In the genomic region with DNA sequence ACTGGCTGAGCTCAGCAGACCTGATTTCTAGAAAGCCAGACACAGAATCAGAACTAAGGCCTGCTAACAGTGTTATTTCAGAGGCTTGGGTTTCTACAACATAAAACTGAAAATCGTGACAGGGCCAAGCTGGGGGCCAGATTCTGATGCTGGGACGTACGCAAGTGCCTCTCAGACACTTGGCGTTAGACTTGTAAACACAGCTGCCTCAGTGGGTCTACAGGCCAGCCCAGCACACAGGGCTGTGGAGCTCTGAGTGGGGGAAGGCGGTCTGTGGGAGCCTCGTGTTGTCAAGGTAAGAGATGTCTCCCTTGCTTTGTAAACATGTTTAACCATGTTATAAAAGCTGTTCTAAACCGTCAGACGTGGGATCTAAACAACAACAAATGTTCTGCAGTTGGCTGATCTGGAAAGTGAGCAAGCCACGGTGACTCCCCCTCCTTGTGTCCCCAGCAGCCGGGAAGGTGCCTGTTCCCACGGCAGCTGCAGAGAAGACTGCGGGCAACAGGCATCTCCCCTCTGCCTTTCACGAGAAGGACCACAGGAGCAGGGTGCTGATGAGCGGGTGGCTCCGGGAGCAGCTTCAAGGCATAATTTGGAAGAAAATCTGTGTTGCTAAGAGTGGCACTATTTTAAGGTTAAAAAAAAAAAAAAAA, we compare ENCODE assay signal across 18 cellular contexts.
DNase-seq lines count a peak whose midpoint lies in the region; ATAC-seq, FAIRE-seq and TF ChIP-seq lines count a peak whose summit lies in the region.
"Had no signal": no experiment of that assay in that cellular context is flagged by ENCODE, and none has a peak within 500 bp of the region (broad histone marks: within the 10 kb centered on the region; RNA-seq: fewer than 3 reads in every experiment).

No MANE protein-coding gene starts in this region.

- peaks cover 19% of the 10 kb centered on the region for H3K36me3 Mint-ChIP-seq in neural progenitor cell
- H3K36me3 Mint-ChIP-seq in activated naive CD4-positive, alpha-beta T cell treated with anti-CD3 and anti-CD28 coated beads, Interleukin-2, amount 10 ng/mL, durations not matched to agents 7 days and 5 days = no peaks in the 10 kb centered on the region
- H3K36me3 Mint-ChIP-seq: activated naive CD8-positive, alpha-beta T cell treated with anti-CD3 and anti-CD28 coated beads for 36 hours; stimulated activated memory B cell treated with anti-CD40 and anti-IgM and Interleukin-4, amounts not matched to agents 10 μg/mL and 1 μg/mL and 100 μg/mL, for 72 hours had no signal

- peaks cover 29% of the 10 kb centered on the region for H3K4me1 Mint-ChIP-seq in neural progenitor cell
- peaks cover 1% of the 10 kb centered on the region for H3K4me1 Mint-ChIP-seq in activated naive CD4-positive, alpha-beta T cell treated with anti-CD3 and anti-CD28 coated beads, Interleukin-2, amount 10 ng/mL, durations not matched to agents 7 days and 5 days
- H3K4me1 Mint-ChIP-seq: activated naive CD8-positive, alpha-beta T cell treated with anti-CD3 and anti-CD28 coated beads for 36 hours; stimulated activated memory B cell treated with anti-CD40 and anti-IgM and Interleukin-4, amounts not matched to agents 10 μg/mL and 1 μg/mL and 100 μg/mL, for 72 hours had no signal

- H3K9me3 ChIP-seq in ascending aorta = no peaks in the 10 kb centered on the region
- no peaks in the 10 kb centered on the region for H3K9me3 ChIP-seq in esophagus (ENCODE audit: control insufficient read depth in 2 of 2, insufficient read depth in 1 of 2, low read depth in 1 of 2, low read length in 1 of 2)
- no peaks in the 10 kb centered on the region for H3K9me3 ChIP-seq in neural progenitor cell (ENCODE audit: low read depth)
- H3K9me3 ChIP-seq in tibial artery = no peaks in the 10 kb centered on the region
- H3K9me3 ChIP-seq: gastroesophageal sphincter, right lobe of liver had no signal

- H3K4me3 Mint-ChIP-seq in neural progenitor cell = no peak overlapping the region
- H3K4me3 Mint-ChIP-seq in activated naive CD4-positive, alpha-beta T cell treated with anti-CD3 and anti-CD28 coated beads, Interleukin-2, amount 10 ng/mL, durations not matched to agents 7 days and 5 days = no peak overlapping the region
- H3K4me3 Mint-ChIP-seq: activated CD4-positive, alpha-beta T cell treated with anti-CD3 and anti-CD28 coated beads, Interleukin-2, amount 10 ng/mL, durations not matched to agents 24 days and 14 days; activated naive CD8-positive, alpha-beta T cell treated with anti-CD3 and anti-CD28 coated beads for 36 hours; stimulated activated memory B cell treated with anti-CD40 and anti-IgM and Interleukin-4, amounts not matched to agents 10 μg/mL and 1 μg/mL and 100 μg/mL, for 72 hours had no signal

- no peaks in the 10 kb centered on the region for H3K27me3 ChIP-seq in ascending aorta
- no peaks in the 10 kb centered on the region for H3K27me3 ChIP-seq in esophagus (ENCODE audit: control insufficient read depth in 1 of 2, insufficient read depth in 2 of 2, low read length in 2 of 2)
- no peaks in the 10 kb centered on the region for H3K27me3 ChIP-seq in neural progenitor cell
- H3K27me3 ChIP-seq in tibial artery = no peaks in the 10 kb centered on the region
- H3K27me3 ChIP-seq: gastroesophageal sphincter, right lobe of liver, SJSA1 had no signal

- peaks cover 0 to 3% of the 10 kb centered on the region in 2 donors for H3K36me3 ChIP-seq in ascending aorta
- H3K36me3 ChIP-seq in esophagus (ENCODE audit: control insufficient read depth in 2 of 2, insufficient read depth in 2 of 2, low read length in 1 of 2) = peaks cover 0 to 7% of the 10 kb centered on the region in 2 donors
- H3K36me3 ChIP-seq in neural progenitor cell = no peaks in the 10 kb centered on the region
- H3K36me3 ChIP-seq in tibial artery = peaks cover 0 to 15% (median 0%) of the 10 kb centered on the region in 3 donors
- H3K36me3 ChIP-seq: right lobe of liver had no signal

- H3K27ac ChIP-seq in ascending aorta (peak overlapping the region; percentile 90 to 94), esophagus (ENCODE audit: low read depth in 2 of 2, low read length in 1 of 2) (peak overlapping the region; percentile 65 to 74), neural progenitor cell (peak overlapping the region; percentile 25), tibial artery (peak overlapping the region; percentile 85 to 90)
- H3K27ac ChIP-seq: gastroesophageal sphincter, right lobe of liver, SJSA1 had no signal

- H3K79me2 ChIP-seq in neural progenitor cell (ENCODE audit: low read depth) = peaks cover 95% of the 10 kb centered on the region

- WGBS in esophagus, 2 donors = 78 to 83% methylated on average over 15 of the region's 15 CpGs

- no peak for DNase-seq in ascending aorta (ENCODE audit: low spot score in 2 of 2)
- DNase-seq in neural progenitor cell (ENCODE audit: low spot score) = no peak
- peak; percentile 12 to 64 for DNase-seq in tibial artery
- DNase-seq in HTR-8/SVneo (ENCODE audit: insufficient read length, low spot score) = no peak
- DNase-seq in activated naive CD4-positive, alpha-beta T cell treated with anti-CD3 and anti-CD28 coated beads, Interleukin-2, amount 10 ng/mL, durations not matched to agents 7 days and 5 days = no peak
- DNase-seq: activated CD4-positive, alpha-beta T cell treated with anti-CD3 and anti-CD28 coated beads, Interleukin-2, amount 10 ng/mL, durations not matched to agents 24 days and 14 days; activated naive CD8-positive, alpha-beta T cell treated with anti-CD3 and anti-CD28 coated beads for 36 hours; DMS79 treated with DMSO at 0.1 percent for 48 hours; KG1; NCI-H1105 treated with DMSO at 0.1 percent for 48 hours; T1000 had no signal

- TF ChIP-seq CTCF in ascending aorta (IDR thresholded peaks at IDR 0.05) (no peak), neural progenitor cell (IDR thresholded peaks at IDR 0.05) (no peak), tibial artery (IDR thresholded peaks at IDR 0.05) (no peak)

- ATAC-seq in HG03378 (IDR thresholded peaks at IDR 0.05; ENCODE audit: unreplicated experiment) = no peak
- ATAC-seq: gastroesophageal sphincter; HCT116; right lobe of liver; stimulated activated memory B cell treated with anti-CD40 and anti-IgM and Interleukin-4, amounts not matched to agents 10 μg/mL and 1 μg/mL and 100 μg/mL, for 72 hours had no signal

- H3K9me3 Mint-ChIP-seq in neural progenitor cell = no peaks in the 10 kb centered on the region
- H3K9me3 Mint-ChIP-seq in activated naive CD4-positive, alpha-beta T cell treated with anti-CD3 and anti-CD28 coated beads, Interleukin-2, amount 10 ng/mL, durations not matched to agents 7 days and 5 days = no peaks in the 10 kb centered on the region
- H3K9me3 Mint-ChIP-seq: activated CD4-positive, alpha-beta T cell treated with anti-CD3 and anti-CD28 coated beads, Interleukin-2, amount 10 ng/mL, durations not matched to agents 24 days and 14 days; activated naive CD8-positive, alpha-beta T cell treated with anti-CD3 and anti-CD28 coated beads for 36 hours; stimulated activated memory B cell treated with anti-CD40 and anti-IgM and Interleukin-4, amounts not matched to agents 10 μg/mL and 1 μg/mL and 100 μg/mL, for 72 hours had no signal

- peak overlapping the region; percentile 3 for H3K4me2 ChIP-seq in neural progenitor cell

- H3F3A ChIP-seq in neural progenitor cell (ENCODE audit: low read depth) = peaks cover 6% of the 10 kb centered on the region

- no peak for FAIRE-seq in HTR-8/SVneo (lab: Jason Lieb, UNC)

- no peak overlapping the region for H3K4me3 ChIP-seq in ascending aorta
- no peak overlapping the region for H3K4me3 ChIP-seq in esophagus (ENCODE audit: low read depth in 1 of 2, low read length in 2 of 2)
- H3K4me3 ChIP-seq in neural progenitor cell = no peak overlapping the region
- no peak overlapping the region for H3K4me3 ChIP-seq in tibial artery
- H3K4me3 ChIP-seq: gastroesophageal sphincter, right lobe of liver, SJSA1 had no signal

- intact Hi-C loops in ascending aorta (cut with DNase I) (no loop called here), tibial artery (cut with DNase I; ENCODE audit: low total_unique reads) (loop anchor here (10.0 kb wide), 1 partner anchor 145 kb away; no protein-coding TSS in a partner anchor)

- H4K20me1 ChIP-seq in neural progenitor cell (ENCODE audit: low read depth) = peaks cover 92% of the 10 kb centered on the region

- CTCF ChIA-PET in activated naive CD4-positive, alpha-beta T cell treated with anti-CD3 and anti-CD28 coated beads, Interleukin-2, amount 10 ng/mL, durations not matched to agents 7 days and 5 days (lab: Charles Lee) = interaction anchor here (0.8 to 1.3 kb wide), 2 partner anchors 17 to 536 kb away, joined by 3 to 6 read pairs; no protein-coding TSS in a partner anchor

- H3K4me1 ChIP-seq in ascending aorta = peaks cover 13 to 69% of the 10 kb centered on the region in 2 donors
- peaks cover 3 to 24% of the 10 kb centered on the region in 2 donors for H3K4me1 ChIP-seq in esophagus (ENCODE audit: control insufficient read depth in 2 of 2, insufficient read depth in 2 of 2, low read length in 1 of 2)
- H3K4me1 ChIP-seq in neural progenitor cell = peaks cover 28% of the 10 kb centered on the region
- peaks cover 0 to 94% (median 77%) of the 10 kb centered on the region in 4 donors for H3K4me1 ChIP-seq in tibial artery
- H3K4me1 ChIP-seq: right lobe of liver had no signal

- peaks cover 2% of the 10 kb centered on the region for H3K27me3 Mint-ChIP-seq in neural progenitor cell (ENCODE audit: insufficient read depth, low read depth)
- peaks cover 32% of the 10 kb centered on the region for H3K27me3 Mint-ChIP-seq in activated naive CD4-positive, alpha-beta T cell treated with anti-CD3 and anti-CD28 coated beads, Interleukin-2, amount 10 ng/mL, durations not matched to agents 7 days and 5 days

- H2AFZ ChIP-seq in neural progenitor cell (replicated peaks) = no peak overlapping the region

- H3K27ac Mint-ChIP-seq in neural progenitor cell = peak overlapping the region; percentile 12
- H3K27ac Mint-ChIP-seq in activated naive CD4-positive, alpha-beta T cell treated with anti-CD3 and anti-CD28 coated beads, Interleukin-2, amount 10 ng/mL, durations not matched to agents 7 days and 5 days = no peak overlapping the region
- H3K27ac Mint-ChIP-seq: activated CD4-positive, alpha-beta T cell treated with anti-CD3 and anti-CD28 coated beads, Interleukin-2, amount 10 ng/mL, durations not matched to agents 24 days and 14 days; activated naive CD8-positive, alpha-beta T cell treated with anti-CD3 and anti-CD28 coated beads for 36 hours; stimulated activated memory B cell treated with anti-CD40 and anti-IgM and Interleukin-4, amounts not matched to agents 10 μg/mL and 1 μg/mL and 100 μg/mL, for 72 hours had no signal

- peak overlapping the region; percentile 15 for H3K9ac ChIP-seq in neural progenitor cell

Comparison
In these comparisons a context has a peak if more than half of its experiments do, and no peak if none do; other contexts are left out.
1. DNase-seq: peak in tibial artery (2 of 2); none in ascending aorta (0 of 2), neural progenitor cell (single experiment), HTR-8/SVneo (single experiment) and activated naive CD4-positive, alpha-beta T cell treated with anti-CD3 and anti-CD28 coated beads, Interleukin-2, amount 10 ng/mL, durations not matched to agents 7 days and 5 days (single experiment).
2. H3K27ac ChIP-seq: peak in every context shown above with its lines; median percentile 92 in ascending aorta; 88 in tibial artery; 70 in esophagus; 25 in neural progenitor cell.